ENCODE assay signal across 29 cellular contexts in the genomic region with DNA sequence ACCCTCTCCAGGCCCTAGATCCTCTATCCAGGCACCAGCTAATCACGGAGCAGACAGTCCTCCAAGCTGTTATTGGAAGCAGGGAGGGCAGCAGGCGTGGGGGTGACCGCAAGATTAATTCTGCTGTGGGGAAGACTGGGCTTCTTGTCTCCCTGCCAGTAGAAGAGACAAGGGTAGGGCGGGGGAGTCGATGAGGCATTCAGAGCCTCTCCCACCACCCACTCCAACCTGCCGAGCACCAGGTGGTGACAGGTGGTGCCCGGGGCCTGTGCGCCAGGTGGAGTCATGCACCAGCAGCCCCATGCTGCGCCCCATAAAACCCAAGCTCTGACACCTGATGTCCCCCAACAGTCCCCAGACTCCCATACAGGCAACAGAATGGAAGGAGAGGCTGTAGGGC.
A peak's percentile ranks its signal among the peaks of the same experiment; 100 is the strongest.
DNase-seq lines count a peak whose midpoint lies in the region.
"Had no signal": no experiment of that assay in that cellular context is flagged by ENCODE, and none has a peak within 500 bp of the region (broad histone marks: within the 10 kb centered on the region; RNA-seq: fewer than 3 reads in every experiment).

No MANE protein-coding gene starts in this region.

- peaks cover 26% of the 10 kb centered on the region for H3K4me1 ChIP-seq in Karpas-422 (ENCODE audit: low read length)
- H3K4me1 ChIP-seq: ascending aorta, colonic mucosa, uterus had no signal

- H3K4me3 Mint-ChIP-seq in activated T-helper 2 cell treated with anti-CD3 and anti-CD28 coated beads, Interferon-gamma antibody, Interleukin-2, Interleukin-4, amounts not matched to agents 10 μg/mL and 5 μg/mL and 100 μg/mL, durations not matched to agents 14 hours and 24 hours and 36 hours (ENCODE audit: low read depth), result no peak overlapping the region
- H3K4me3 Mint-ChIP-seq: activated B cell treated with CpG ODN at 0.5 μM for 24 hours; activated naive CD8-positive, alpha-beta T cell treated with anti-CD3 and anti-CD28 coated beads, Interleukin-2, amount 10 ng/mL, durations not matched to agents 7 days and 5 days; CD4-positive, alpha-beta T cell; stimulated activated naive CD8-positive, alpha-beta T cell treated with anti-CD3 and anti-CD28 coated beads, Interleukin-15, amount 100 ng/mL, for 72 hours; T-cell had no signal

- H3K27me3 Mint-ChIP-seq in activated T-helper 2 cell treated with anti-CD3 and anti-CD28 coated beads, Interferon-gamma antibody, Interleukin-2, Interleukin-4, amounts not matched to agents 10 μg/mL and 5 μg/mL and 100 μg/mL, durations not matched to agents 14 hours and 24 hours and 36 hours (ENCODE audit: low read depth), result peaks cover 3% of the 10 kb centered on the region

- no peak overlapping the region for H3K4me2 ChIP-seq in Karpas-422 (ENCODE audit: low read depth, low read length, poor library complexity, severe bottlenecking)

- no peaks in the 10 kb centered on the region for H3K79me2 ChIP-seq in Karpas-422 (ENCODE audit: low read length)

- no peaks in the 10 kb centered on the region for H3K4me1 Mint-ChIP-seq in activated T-helper 2 cell treated with anti-CD3 and anti-CD28 coated beads, Interferon-gamma antibody, Interleukin-2, Interleukin-4, amounts not matched to agents 10 μg/mL and 5 μg/mL and 100 μg/mL, durations not matched to agents 14 hours and 24 hours and 36 hours (ENCODE audit: low read depth)
- H3K4me1 Mint-ChIP-seq: activated B cell treated with CpG ODN at 0.5 μM for 24 hours; activated naive CD8-positive, alpha-beta T cell treated with anti-CD3 and anti-CD28 coated beads, Interleukin-2, amount 10 ng/mL, durations not matched to agents 7 days and 5 days; stimulated activated naive CD8-positive, alpha-beta T cell treated with anti-CD3 and anti-CD28 coated beads, Interleukin-15, amount 100 ng/mL, for 72 hours; T-cell had no signal

- intact Hi-C loops in activated T-helper 2 cell treated with anti-CD3 and anti-CD28 coated beads, Interferon-gamma antibody, Interleukin-2, Interleukin-4, amounts not matched to agents 10 μg/mL and 5 μg/mL and 100 μg/mL, durations not matched to agents 14 hours and 24 hours and 36 hours (cut with micrococcal nuclease), result no loop called here

- H3K4me3 ChIP-seq in Karpas-422 (ENCODE audit: low read length), result no peak overlapping the region
- H3K4me3 ChIP-seq: ascending aorta, colonic mucosa, gastroesophageal sphincter, right atrium auricular region, uterus had no signal

- H2AFZ ChIP-seq in Karpas-422 (ENCODE audit: low read length), result no peak overlapping the region

- no peaks in the 10 kb centered on the region for H3K36me3 Mint-ChIP-seq in activated T-helper 2 cell treated with anti-CD3 and anti-CD28 coated beads, Interferon-gamma antibody, Interleukin-2, Interleukin-4, amounts not matched to agents 10 μg/mL and 5 μg/mL and 100 μg/mL, durations not matched to agents 14 hours and 24 hours and 36 hours (ENCODE audit: low read depth)
- H3K36me3 Mint-ChIP-seq: activated naive CD8-positive, alpha-beta T cell treated with anti-CD3 and anti-CD28 coated beads, Interleukin-2, amount 10 ng/mL, durations not matched to agents 7 days and 5 days; T-cell had no signal

- no peaks in the 10 kb centered on the region for H4K20me1 ChIP-seq in Karpas-422 (ENCODE audit: insufficient read depth, low read depth, low read length)

- DNase-seq in NCI-H82 (lab: John Stamatoyannopoulos, UW) (peak; percentile 46), NCI-H82 treated with DMSO at 0.1 percent for 48 hours (lab: John Stamatoyannopoulos, UW; ENCODE audit: unreplicated experiment) (no peak), NCI-H2107 treated with DMSO at 0.1 percent for 48 hours (lab: John Stamatoyannopoulos, UW; ENCODE audit: unreplicated experiment) (peak; percentile 83), NCI-H69 (lab: John Stamatoyannopoulos, UW) (peak; percentile 80), Karpas-422 (no peak)
- DNase-seq in stimulated activated CD4-positive, alpha-beta T cell treated with anti-CD3 and anti-CD28 coated beads, Interleukin-2, amount 100 ng/mL, for 24 hours, result no peak
- DNase-seq in activated T-helper 2 cell treated with anti-CD3 and anti-CD28 coated beads, Interferon-gamma antibody, Interleukin-2, Interleukin-4, amounts not matched to agents 10 μg/mL and 5 μg/mL and 100 μg/mL, durations not matched to agents 14 hours and 24 hours and 36 hours (ENCODE audit: low spot score), result no peak
- DNase-seq in stimulated activated CD8-positive, alpha-beta memory T cell treated with anti-CD3 and anti-CD28 coated beads, Interleukin-4, amount 100 ng/mL, for 48 hours, result no peak
- DNase-seq: activated B cell treated with CpG ODN at 0.5 μM for 24 hours; activated CD4-positive, alpha-beta T cell treated with anti-CD3 and anti-CD28 coated beads, Interleukin-2, amount 50 U/mL, for 1 hour; activated gamma-delta T cell; activated naive CD8-positive, alpha-beta T cell treated with anti-CD3 and anti-CD28 coated beads, Interleukin-2, amount 10 ng/mL, durations not matched to agents 7 days and 5 days; activated T-cell treated with anti-CD3 and anti-CD28 coated beads, Interleukin-2, amount 50 U/mL, for 1 hour; CD4-positive, alpha-beta T cell; colonic mucosa; effector CD8-positive, alpha-beta T cell; GDM1; MV-4-11; NCI-H524 treated with DMSO at 0.1 percent for 48 hours; posterior cingulate gyrus; RPMI8226; stimulated activated CD4-positive, alpha-beta T cell treated with anti-CD3 and anti-CD28 coated beads, Interleukin-1b, Interleukin-23, amount 100 ng/mL, for 48 hours; stimulated activated naive CD8-positive, alpha-beta T cell treated with anti-CD3 and anti-CD28 coated beads, Interleukin-15, amount 100 ng/mL, for 72 hours; T-cell; uterus had no signal

- H3K27ac ChIP-seq in Karpas-422 (ENCODE audit: low read length), result no peak overlapping the region
- H3K27ac ChIP-seq: ascending aorta, colonic mucosa, gastroesophageal sphincter, neutrophil, right atrium auricular region, uterus had no signal

- H3K9ac ChIP-seq in Karpas-422 (ENCODE audit: low read length), result no peak overlapping the region

- no peak overlapping the region for H3K27ac Mint-ChIP-seq in activated T-helper 2 cell treated with anti-CD3 and anti-CD28 coated beads, Interferon-gamma antibody, Interleukin-2, Interleukin-4, amounts not matched to agents 10 μg/mL and 5 μg/mL and 100 μg/mL, durations not matched to agents 14 hours and 24 hours and 36 hours
- H3K27ac Mint-ChIP-seq: activated B cell treated with CpG ODN at 0.5 μM for 24 hours; activated naive CD8-positive, alpha-beta T cell treated with anti-CD3 and anti-CD28 coated beads, Interleukin-2, amount 10 ng/mL, durations not matched to agents 7 days and 5 days; CD4-positive, alpha-beta T cell; stimulated activated naive CD8-positive, alpha-beta T cell treated with anti-CD3 and anti-CD28 coated beads, Interleukin-15, amount 100 ng/mL, for 72 hours; T-cell had no signal

- no peaks in the 10 kb centered on the region for H3K36me3 ChIP-seq in Karpas-422 (ENCODE audit: insufficient read depth, low read length)
- H3K36me3 ChIP-seq: ascending aorta, colonic mucosa, gastroesophageal sphincter, neutrophil, right atrium auricular region, uterus had no signal

- no peaks in the 10 kb centered on the region for H3K27me3 ChIP-seq in Karpas-422 (ENCODE audit: low read length)
- H3K27me3 ChIP-seq: ascending aorta, colonic mucosa, right atrium auricular region, uterus had no signal

- no peaks in the 10 kb centered on the region for H3K9me3 ChIP-seq in Karpas-422 (ENCODE audit: low read length)
- H3K9me3 ChIP-seq: ascending aorta, colonic mucosa, gastroesophageal sphincter, neutrophil, right atrium auricular region, uterus had no signal

- H3K9me2 ChIP-seq in Karpas-422 (replicated peaks; ENCODE audit: insufficient read depth, low read length), result no peaks in the 10 kb centered on the region

- H3K9me3 Mint-ChIP-seq in activated T-helper 2 cell treated with anti-CD3 and anti-CD28 coated beads, Interferon-gamma antibody, Interleukin-2, Interleukin-4, amounts not matched to agents 10 μg/mL and 5 μg/mL and 100 μg/mL, durations not matched to agents 14 hours and 24 hours and 36 hours, result no peaks in the 10 kb centered on the region
- H3K9me3 Mint-ChIP-seq: activated B cell treated with CpG ODN at 0.5 μM for 24 hours; activated naive CD8-positive, alpha-beta T cell treated with anti-CD3 and anti-CD28 coated beads, Interleukin-2, amount 10 ng/mL, durations not matched to agents 7 days and 5 days; CD4-positive, alpha-beta T cell; stimulated activated naive CD8-positive, alpha-beta T cell treated with anti-CD3 and anti-CD28 coated beads, Interleukin-15, amount 100 ng/mL, for 72 hours; T-cell had no signal

Comparison
In these comparisons a context has a peak if more than half of its experiments do, and no peak if none do; other contexts are left out.
1. DNase-seq: peak in NCI-H82 (single experiment), NCI-H2107 treated with DMSO at 0.1 percent for 48 hours (single experiment) and NCI-H69 (single experiment); none in NCI-H82 treated with DMSO at 0.1 percent for 48 hours (single experiment), stimulated activated CD4-positive, alpha-beta T cell treated with anti-CD3 and anti-CD28 coated beads, Interleukin-2, amount 100 ng/mL, for 24 hours (0 of 2), Karpas-422 (single experiment), activated T-helper 2 cell treated with anti-CD3 and anti-CD28 coated beads, Interferon-gamma antibody, Interleukin-2, Interleukin-4, amounts not matched to agents 10 μg/mL and 5 μg/mL and 100 μg/mL, durations not matched to agents 14 hours and 24 hours and 36 hours (single experiment) and stimulated activated CD8-positive, alpha-beta memory T cell treated with anti-CD3 and anti-CD28 coated beads, Interleukin-4, amount 100 ng/mL, for 48 hours (single experiment).